ENCODE assay signal across 10 cellular contexts in the genomic region with DNA sequence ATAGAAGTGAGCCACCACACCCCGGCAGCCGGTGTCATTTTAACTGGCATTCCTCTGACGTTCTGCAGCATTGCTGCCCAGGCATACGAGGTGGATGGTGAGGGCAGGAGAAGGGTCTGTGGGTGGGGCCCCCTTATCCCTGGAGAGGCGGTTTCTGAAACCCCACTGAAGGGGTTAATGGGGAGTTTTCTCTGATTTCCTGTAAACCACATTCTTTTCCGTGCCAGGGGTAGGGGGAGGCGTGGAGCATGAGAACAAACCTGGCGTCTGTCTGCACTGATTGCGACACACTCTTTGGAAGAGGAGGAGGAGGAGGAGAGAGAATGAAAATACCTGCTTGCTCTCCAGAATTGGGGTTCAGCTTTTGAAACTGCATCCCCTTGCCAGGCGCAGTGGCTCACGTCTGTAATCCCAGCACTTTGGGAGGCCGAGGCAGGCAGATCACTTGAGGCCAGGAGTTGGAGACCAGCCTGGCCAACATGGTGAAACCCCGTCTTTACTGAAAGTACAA. TPM values are rescaled to one million over a fixed set of nuclear protein-coding genes. Genes with fewer than 3 reads are reported as not detected.
A peak's percentile ranks its signal among the peaks of the same experiment; 100 is the strongest.
DNase-seq lines count a peak whose midpoint lies in the region; ATAC-seq and TF ChIP-seq lines count a peak whose summit lies in the region.
"Had no signal": no experiment of that assay in that cellular context is flagged by ENCODE, and none has a peak within 500 bp of the region (broad histone marks: within the 10 kb centered on the region; RNA-seq: fewer than 3 reads in every experiment).

No MANE protein-coding gene starts in this region.

- no peak overlapping the region for H2AFZ ChIP-seq in mesenchymal stem cell (ENCODE audit: low read depth, low read length)

- H3K9ac ChIP-seq in endodermal cell (ENCODE audit: extremely low read depth, low read length, poor library complexity, severe bottlenecking) = no peak overlapping the region
- no peak overlapping the region for H3K9ac ChIP-seq in mesenchymal stem cell (ENCODE audit: low read length)

- H3K4me2 ChIP-seq in mesenchymal stem cell (ENCODE audit: low read length, poor library complexity, severe bottlenecking) = no peak overlapping the region

- no peaks in the 10 kb centered on the region for H3K79me1 ChIP-seq in mesenchymal stem cell (replicated peaks; ENCODE audit: low read length, poor library complexity, severe bottlenecking)

- H3K14ac ChIP-seq in mesenchymal stem cell (ENCODE audit: low read length in 2 of 2) = no peak overlapping the region

- TF ChIP-seq CTCF in endodermal cell (conservative IDR thresholded peaks at IDR 0.05) = no peak
- TF ChIP-seq CTCF in upper lobe of right lung (IDR thresholded peaks at IDR 0.05) = no peak

- H3K9me3 ChIP-seq in endodermal cell (ENCODE audit: control insufficient read depth, low read length) = no peaks in the 10 kb centered on the region
- H3K9me3 ChIP-seq in mesenchymal stem cell (ENCODE audit: control insufficient read depth, low read length) = no peaks in the 10 kb centered on the region
- no peaks in the 10 kb centered on the region for H3K9me3 ChIP-seq in upper lobe of right lung

- no peak overlapping the region for H3K4ac ChIP-seq in mesenchymal stem cell (ENCODE audit: low read depth in 1 of 2, low read length in 2 of 2)

- ATAC-seq in upper lobe of right lung (peak; percentile 28), HG02852 (IDR thresholded peaks at IDR 0.05; ENCODE audit: unreplicated experiment) (no peak)
- ATAC-seq in effector memory CD8-positive, alpha-beta T cell (replicated peaks) = no peak
- ATAC-seq: activated CD8-positive, alpha-beta memory T cell treated with anti-CD3 and anti-CD28 coated beads, Interleukin-2, amount 10 ng/mL, durations not matched to agents 7 days and 5 days had no signal

- no peak overlapping the region for H4K8ac ChIP-seq in mesenchymal stem cell (ENCODE audit: low read length)

- peaks cover 10% of the 10 kb centered on the region for H3K4me1 Mint-ChIP-seq in endodermal cell
- H3K4me1 Mint-ChIP-seq in effector memory CD8-positive, alpha-beta T cell (ENCODE audit: low read depth in 2 of 2) = peaks cover 22 to 26% of the 10 kb centered on the region in 2 donors

- H2BK120ac ChIP-seq in mesenchymal stem cell (ENCODE audit: low read depth, low read length) = no peak overlapping the region

- no peak overlapping the region for H3K4me3 ChIP-seq in endodermal cell (ENCODE audit: low read length)
- no peak overlapping the region for H3K4me3 ChIP-seq in mesenchymal stem cell (ENCODE audit: insufficient read depth in 1 of 2, low read depth in 1 of 2, low read length in 2 of 2)
- H3K4me3 ChIP-seq in upper lobe of right lung = no peak overlapping the region

- peaks cover 2% of the 10 kb centered on the region for H3K27me3 Mint-ChIP-seq in endodermal cell (ENCODE audit: insufficient read depth)
- no peaks in the 10 kb centered on the region for H3K27me3 Mint-ChIP-seq in effector memory CD8-positive, alpha-beta T cell
- H3K27me3 Mint-ChIP-seq: activated CD8-positive, alpha-beta memory T cell treated with anti-CD3 and anti-CD28 coated beads, Interleukin-2, amount 10 ng/mL, durations not matched to agents 7 days and 5 days had no signal

- no peak overlapping the region for H2BK5ac ChIP-seq in mesenchymal stem cell (ENCODE audit: low read depth, low read length, poor library complexity, severe bottlenecking)

- H3K27me3 ChIP-seq in endodermal cell (ENCODE audit: control insufficient read depth, insufficient read depth, low read length, poor library complexity, severe bottlenecking) (no peaks in the 10 kb centered on the region), mesenchymal stem cell (ENCODE audit: control insufficient read depth in 1 of 2, insufficient read depth in 1 of 2, low read length in 2 of 2) (peaks cover 0 to 6% of the 10 kb centered on the region in 2 experiments), upper lobe of right lung (no peaks in the 10 kb centered on the region)

- H3K18ac ChIP-seq in mesenchymal stem cell (ENCODE audit: low read depth in 1 of 2, low read length in 2 of 2) = no peak overlapping the region

- intact Hi-C loops in upper lobe of right lung (cut with DNase I) = no loop called here

- WGBS in endodermal cell (ENCODE audit: insufficient coverage in 1 of 2, insufficient read length in 1 of 2), 2 experiments = 68 to 72% methylated on average over 11 to 13 of the region's 13 CpGs
- 50% methylated on average over 13 of the region's 13 CpGs for WGBS in mesenchymal stem cell

- DNase-seq in HuH-7.5 (ENCODE audit: low spot score) (peak; percentile 80), endodermal cell (peak; percentile 67), mesenchymal stem cell (peak; percentile 24), upper lobe of right lung (peak; percentile 79), NCI-H2029 (lab: John Stamatoyannopoulos, UW) (no peak)
- no peak for DNase-seq in activated CD4-positive, alpha-beta T cell treated with anti-CD3 and anti-CD28 coated beads for 48 hours
- DNase-seq in effector memory CD8-positive, alpha-beta T cell = no peak
- DNase-seq: activated CD8-positive, alpha-beta memory T cell treated with anti-CD3 and anti-CD28 coated beads, Interleukin-2, amount 10 ng/mL, durations not matched to agents 7 days and 5 days; NCI-H2029 treated with DMSO at 0.1 percent for 48 hours had no signal

- no peaks in the 10 kb centered on the region for H3K36me3 ChIP-seq in endodermal cell (ENCODE audit: control insufficient read depth, insufficient read depth, low read length)
- peaks cover 0 to 3% of the 10 kb centered on the region in 2 experiments for H3K36me3 ChIP-seq in mesenchymal stem cell (ENCODE audit: control insufficient read depth in 1 of 2, insufficient read depth in 2 of 2, low read depth in 1 of 2, low read length in 2 of 2)
- H3K36me3 ChIP-seq in upper lobe of right lung = no peaks in the 10 kb centered on the region

- no peak overlapping the region for H4K91ac ChIP-seq in mesenchymal stem cell (ENCODE audit: low read length)

- H3K4me1 ChIP-seq in endodermal cell (ENCODE audit: control insufficient read depth, insufficient read depth, low read length) = no peaks in the 10 kb centered on the region
- peaks cover 26% of the 10 kb centered on the region for H3K4me1 ChIP-seq in mesenchymal stem cell (ENCODE audit: control insufficient read depth, insufficient read depth, low read depth, low read length)
- peaks cover 35% of the 10 kb centered on the region for H3K4me1 ChIP-seq in upper lobe of right lung

- H2BK12ac ChIP-seq in mesenchymal stem cell (ENCODE audit: low read length in 2 of 2) = no peak overlapping the region

- H3K27ac ChIP-seq in endodermal cell (ENCODE audit: low read depth, low read length) (no peak overlapping the region), mesenchymal stem cell (ENCODE audit: low read length, poor library complexity, severe bottlenecking) (no peak overlapping the region), upper lobe of right lung (peak overlapping the region; percentile 77)

- H3K23ac ChIP-seq in mesenchymal stem cell (ENCODE audit: low read length in 2 of 2) = no peak overlapping the region

- H3K4me3 Mint-ChIP-seq in endodermal cell = no peak overlapping the region
- no peak overlapping the region for H3K4me3 Mint-ChIP-seq in effector memory CD8-positive, alpha-beta T cell
- H3K4me3 Mint-ChIP-seq: activated CD8-positive, alpha-beta memory T cell treated with anti-CD3 and anti-CD28 coated beads, Interleukin-2, amount 10 ng/mL, durations not matched to agents 7 days and 5 days had no signal

- peaks cover 7% of the 10 kb centered on the region for H3K9me3 Mint-ChIP-seq in endodermal cell
- H3K9me3 Mint-ChIP-seq in effector memory CD8-positive, alpha-beta T cell = no peaks in the 10 kb centered on the region

- H3K27ac Mint-ChIP-seq in endodermal cell = peak overlapping the region; percentile 84
- peak overlapping the region in 1 of 2 donors; percentile 83 for H3K27ac Mint-ChIP-seq in effector memory CD8-positive, alpha-beta T cell
- H3K27ac Mint-ChIP-seq: activated CD8-positive, alpha-beta memory T cell treated with anti-CD3 and anti-CD28 coated beads, Interleukin-2, amount 10 ng/mL, durations not matched to agents 7 days and 5 days had no signal

- no peak overlapping the region for H2BK15ac ChIP-seq in mesenchymal stem cell (ENCODE audit: low read depth, poor library complexity, severe bottlenecking)

- H3K36me3 Mint-ChIP-seq in endodermal cell (ENCODE audit: low read depth) = no peaks in the 10 kb centered on the region
- peaks cover 2% of the 10 kb centered on the region for H3K36me3 Mint-ChIP-seq in effector memory CD8-positive, alpha-beta T cell (ENCODE audit: insufficient read depth)
- H3K36me3 Mint-ChIP-seq: activated CD8-positive, alpha-beta memory T cell treated with anti-CD3 and anti-CD28 coated beads, Interleukin-2, amount 10 ng/mL, durations not matched to agents 7 days and 5 days had no signal

- no peak overlapping the region for H2AK5ac ChIP-seq in mesenchymal stem cell (ENCODE audit: low read length, severe bottlenecking)

RNA-seq across cellular contexts. Expression of gene C3, which starts 2.7 kb away (rescaled TPM):
- total RNA-seq in endodermal cell (10 to 100 TPM; 13.7 to 23.5 TPM), upper lobe of right lung (1,129 TPM)
- polyA plus RNA-seq in endodermal cell (2013, experiment 1 of 2) = 1.6 TPM
- polyA plus RNA-seq in endodermal cell (2013, experiment 2 of 2) = 1.8 TPM
- polyA plus RNA-seq in mesenchymal stem cell (2013, experiment 1 of 2) = 2.3 TPM
- polyA plus RNA-seq in mesenchymal stem cell (2013, experiment 2 of 2) = 2.7 TPM

RNA-seq across cellular contexts. Expression of gene GPR108, which starts 14.2 kb away (rescaled TPM):
- total RNA-seq in endodermal cell (10 to 100 TPM; 61.4 to 67.2 TPM), upper lobe of right lung (81.2 TPM)
- 36.8 TPM for polyA plus RNA-seq in endodermal cell (2013, experiment 1 of 2)
- polyA plus RNA-seq in endodermal cell (2013, experiment 2 of 2) = 36.6 TPM
- 63.6 TPM for polyA plus RNA-seq in mesenchymal stem cell (2013, experiment 1 of 2)
- 61.8 TPM for polyA plus RNA-seq in mesenchymal stem cell (2013, experiment 2 of 2)

RNA-seq across cellular contexts. Expression of gene TRIP10, which starts 16.3 kb away (rescaled TPM):
- total RNA-seq in endodermal cell = 100 to 1,000 TPM; 111 to 116 TPM
- 61.0 TPM for polyA plus RNA-seq in endodermal cell (2013, experiment 1 of 2)
- polyA plus RNA-seq in endodermal cell (2013, experiment 2 of 2) = 65.1 TPM
- polyA plus RNA-seq in mesenchymal stem cell (2013, experiment 1 of 2) = 53.2 TPM
- polyA plus RNA-seq in mesenchymal stem cell (2013, experiment 2 of 2) = 50.7 TPM
- 88.1 TPM for total RNA-seq in upper lobe of right lung

RNA-seq across cellular contexts. Expression of gene SH2D3A, which starts 44.1 kb away (rescaled TPM):
- total RNA-seq in endodermal cell (10 to 100 TPM; 10.7 to 16.4 TPM), upper lobe of right lung (26.0 TPM)
- 1.0 TPM for polyA plus RNA-seq in endodermal cell (2013, experiment 1 of 2)
- 1.1 TPM for polyA plus RNA-seq in endodermal cell (2013, experiment 2 of 2)
- not detected for polyA plus RNA-seq in mesenchymal stem cell (2013, experiment 1 of 2)
- polyA plus RNA-seq in mesenchymal stem cell (2013, experiment 2 of 2) = 0.07 TPM

RNA-seq across cellular contexts. Expression of gene VAV1, which starts 49.3 kb away (rescaled TPM):
- total RNA-seq in endodermal cell = not detected
- not detected for polyA plus RNA-seq in endodermal cell (2013, experiment 1 of 2)
- polyA plus RNA-seq in endodermal cell (2013, experiment 2 of 2) = not detected
- polyA plus RNA-seq in mesenchymal stem cell (2013, experiment 1 of 2) = not detected
- polyA plus RNA-seq in mesenchymal stem cell (2013, experiment 2 of 2) = not detected
- 31.6 TPM for total RNA-seq in upper lobe of right lung

Comparison
In these comparisons a context has a peak if more than half of its experiments do, and no peak if none do; other contexts are left out.
1. DNase-seq: peak in HuH-7.5 (single experiment), endodermal cell (single experiment), mesenchymal stem cell (single experiment) and upper lobe of right lung (single experiment); none in activated CD4-positive, alpha-beta T cell treated with anti-CD3 and anti-CD28 coated beads for 48 hours (single experiment), effector memory CD8-positive, alpha-beta T cell (0 of 3) and NCI-H2029 (single experiment).
2. RNA of gene C3, which starts 2.7 kb away (total RNA-seq): 1,129 TPM in upper lobe of right lung (single experiment); 13.7 to 23.5 TPM in endodermal cell; every median in the first group is over 10 times any median in the second.